8 cellular contexts compared by ENCODE assay signal in genomic region chr7:150322833-150323681, GRCh38. TPM values are rescaled to one million over a fixed set of nuclear protein-coding genes. Genes with fewer than 3 reads are reported as not detected.
DNase-seq lines count a peak whose midpoint lies in the region; ATAC-seq and TF ChIP-seq lines count a peak whose summit lies in the region.

Gene ACTR3C, minus strand, starts transcription at chr7:150323545. Its CDS starts 28,249 bp downstream, at chr7:150295296.
Gene LRRC61, plus strand, starts transcription at chr7:150323355. Its CDS starts 13,507 bp downstream, at chr7:150336862.

- CTCF ChIA-PET in MCF 10A (lab: Yijun Ruan, JAX): interaction anchor here (0.7 kb wide), 1 partner anchor 44 kb away, joined by 6 read pairs; no protein-coding TSS in a partner anchor

- H3K27me3 ChIP-seq in layer of hippocampus (ENCODE audit: control insufficient read depth, insufficient read depth, low read length): no peaks in the 10 kb centered on the region

- ATAC-seq in HG02610 (IDR thresholded peaks at IDR 0.05; ENCODE audit: unreplicated experiment): peak; percentile 52

- H3K4me3 Mint-ChIP-seq in MCF 10A (ENCODE audit: unreplicated experiment): peak within 1 kb of the TSS; percentile 84

- H3K4me1 Mint-ChIP-seq in MCF 10A (ENCODE audit: insufficient read depth, unreplicated experiment): peaks cover 24% of the 10 kb centered on the region

- peaks cover 22% of the 10 kb centered on the region for H3K36me3 Mint-ChIP-seq in MCF 10A (ENCODE audit: insufficient read depth, unreplicated experiment)

- intact Hi-C loops in MCF 10A (cut with micrococcal nuclease): no loop called here

- H3K27ac ChIP-seq in layer of hippocampus (ENCODE audit: low read depth, low read length): peak within 1 kb of the TSS; percentile 75

- H3K9me3 Mint-ChIP-seq in MCF 10A (ENCODE audit: unreplicated experiment): no peaks in the 10 kb centered on the region

- BruUV-seq in MCF 10A (replicated peaks; lab: Mats Ljungman, UMichigan): TSS peak; percentile 71

- peak within 1 kb of the TSS; percentile 91 for H3K4me3 ChIP-seq in GM12864 (ENCODE audit: low read depth, low read length)

- no peak for DNase-seq in GM12864 (ENCODE audit: low read depth)
- DNase-seq in NCI-H1436 (lab: John Stamatoyannopoulos, UW): peak; percentile 61
- DNase-seq in T-helper 9 cell: peak; percentile 29
- peak; percentile 35 for DNase-seq in MCF 10A (ENCODE audit: unreplicated experiment)
- peak; percentile 53 to 55 for DNase-seq in stimulated activated CD4-positive, alpha-beta T cell treated with anti-CD3 and anti-CD28 coated beads, Interleukin-4, amount 100 ng/mL, for 48 hours (ENCODE audit: low read depth in 2 of 2)
- DNase-seq in DMS 273 (lab: John Stamatoyannopoulos, UW; ENCODE audit: unreplicated experiment): no peak

- H3K27ac Mint-ChIP-seq in MCF 10A (ENCODE audit: low read depth, unreplicated experiment): peak within 1 kb of the TSS; percentile 93

- TF ChIP-seq CTCF in GM12864 (IDR thresholded peaks at IDR 0.05; ENCODE audit: low read depth, low read length, missing control alignments): peak; percentile 16
- TF ChIP-seq CTCF in MCF 10A (IDR thresholded peaks at IDR 0.05; ENCODE audit: unreplicated experiment): no peak

- POLR2A ChIA-PET in MCF 10A (lab: Yijun Ruan, JAX): no interaction called here

- H3K27me3 Mint-ChIP-seq in MCF 10A (ENCODE audit: insufficient read depth, unreplicated experiment): no peaks in the 10 kb centered on the region

RNA-seq across cellular contexts. Expression of gene ACTR3C, which starts in this region (rescaled TPM):
- 3.5 and 3.6 TPM in 2 replicates for total RNA-seq in MCF 10A (2022)

RNA-seq across cellular contexts. Expression of gene LRRC61, which starts in this region (rescaled TPM):
- total RNA-seq in MCF 10A (2022): 8.4 and 10.1 TPM in 2 replicates

Comparison
In these comparisons a context has a peak if more than half of its experiments do, and no peak if none do; other contexts are left out.
1. DNase-seq: peak in NCI-H1436 (single experiment), T-helper 9 cell (single experiment), MCF 10A (single experiment) and stimulated activated CD4-positive, alpha-beta T cell treated with anti-CD3 and anti-CD28 coated beads, Interleukin-4, amount 100 ng/mL, for 48 hours (2 of 2); none in GM12864 (single experiment) and DMS 273 (single experiment).